In genomic region chr11:64802370-64803162, GRCh38 we compare ENCODE assay signal across 8 cellular contexts. TPM values are rescaled to one million over a fixed set of nuclear protein-coding genes. Genes with fewer than 3 reads are reported as not detected.
DNase-seq lines count a peak whose midpoint lies in the region; ATAC-seq, FAIRE-seq and TF ChIP-seq lines count a peak whose summit lies in the region.

No MANE protein-coding gene starts in this region.

- peaks cover 0 to 39% (median 22%) of the 10 kb centered on the region in 9 donors for H3K36me3 ChIP-seq in heart left ventricle

- 7 to 14% (median 10%) methylated on average over 21 to 56 of the region's 56 CpGs for WGBS in heart left ventricle, 4 donors

- H3K4me1 ChIP-seq in heart left ventricle: peaks cover 5 to 47% (median 24%) of the 10 kb centered on the region in 12 donors

- H3K27ac ChIP-seq in heart left ventricle: peak overlapping the region; percentile 49 to 95 (median 91)

- TF ChIP-seq CTCF in heart left ventricle (IDR thresholded peaks at IDR 0.05): no peak

- no peaks in the 10 kb centered on the region for H3K9me3 ChIP-seq in heart left ventricle
- no peaks in the 10 kb centered on the region for H3K9me3 ChIP-seq in iPS-18c (ENCODE audit: control insufficient read depth, insufficient read depth, low read length)

- ATAC-seq in heart left ventricle (peak in 1 of 4 donors; percentile 1), left ventricle myocardium superior (no peak)

- no peaks in the 10 kb centered on the region for H3K27me3 ChIP-seq in heart left ventricle

- in situ Hi-C loops in G401 (cut with HindIII; ENCODE audit: low sequenced_read_pairs): no loop called here

- TF ChIP-seq POLR2A in heart left ventricle (IDR thresholded peaks at IDR 0.05): no peak

- H3K4me3 ChIP-seq in heart left ventricle (peak overlapping the region; percentile 35 to 89 (median 71)), iPS-18c (ENCODE audit: insufficient read depth, low read depth, low read length) (peak overlapping the region; percentile 52)

- intact Hi-C loops in heart left ventricle (cut with DNase I): no loop called here
- intact Hi-C loops in left ventricle myocardium superior (cut with micrococcal nuclease): no loop called here

- DNase-seq in heart left ventricle: no peak
- DNase-seq in left ventricle myocardium superior: no peak
- peak; percentile 36 for DNase-seq in HTR-8/SVneo (ENCODE audit: insufficient read length, low spot score)
- DNase-seq in activated effector memory CD4-positive, alpha-beta T cell treated with anti-CD3 and anti-CD28 coated beads, Interleukin-2, amount 50 U/mL, for 16 hours: peak; percentile 79
- DNase-seq in stimulated activated CD4-positive, alpha-beta T cell treated with anti-CD3 and anti-CD28 coated beads, TNF-alpha, amount 100 ng/mL, for 4 hours (ENCODE audit: low read depth in 3 of 3): peak in 2 of 3 experiments; percentile 14 to 23
- DNase-seq in G401 (ENCODE audit: low spot score): no peak
- DNase-seq in NCI-H226: no peak

- peak; percentile 28 for FAIRE-seq in HTR-8/SVneo (lab: Jason Lieb, UNC)

RNA-seq across cellular contexts. Expression of gene MAP4K2, which starts 0.4 kb away (rescaled TPM):
- total RNA-seq in heart left ventricle: 10 to 100 TPM in 3 of 9 donors, 1 to 10 TPM in 6; 7.0 to 27.5 (median 8.6) TPM
- polyA plus RNA-seq in heart left ventricle: 1 to 10 TPM; 7.8 to 9.5 TPM
- 8.6 TPM for total RNA-seq in left ventricle myocardium superior
- 24.7 and 26.6 TPM in 2 replicates for total RNA-seq in G401 (2014; rRNA removed; shearing (Covaris generic))

RNA-seq across cellular contexts. Expression of gene MEN1, which starts 7.8 kb away (rescaled TPM):
- total RNA-seq in heart left ventricle (10 to 100 TPM in 4 of 9 donors, 1 to 10 TPM in 5; 6.6 to 15.0 (median 9.0) TPM), left ventricle myocardium superior (9.1 TPM)
- polyA plus RNA-seq in heart left ventricle: 10 to 100 TPM in 1 of 2 donors, 1 to 10 TPM in 1; 7.2 to 15.2 TPM
- total RNA-seq in G401 (2014; rRNA removed; shearing (Covaris generic)): 12.3 and 13.9 TPM in 2 replicates

RNA-seq across cellular contexts. Expression of gene SF1, which starts 24.2 kb away (rescaled TPM):
- total RNA-seq in heart left ventricle: 100 to 1,000 TPM; 103 to 349 (median 157) TPM
- polyA plus RNA-seq in heart left ventricle: 10 to 100 TPM; 59.2 to 65.5 TPM
- 191 TPM for total RNA-seq in left ventricle myocardium superior
- total RNA-seq in G401 (2014; rRNA removed; shearing (Covaris generic)): 114 and 170 TPM in 2 replicates

RNA-seq across cellular contexts. Expression of gene CDC42BPG, which starts 41.9 kb away (rescaled TPM):
- total RNA-seq in heart left ventricle: under 1 TPM in 8 of 9 donors, not detected in 1; 0.12 to 0.50 (median 0.26) TPM
- polyA plus RNA-seq in heart left ventricle: under 1 TPM; 0.12 to 0.15 TPM
- total RNA-seq in left ventricle myocardium superior: 0.40 TPM
- 1.6 and 2.3 TPM in 2 replicates for total RNA-seq in G401 (2014; rRNA removed; shearing (Covaris generic))

RNA-seq across cellular contexts. Expression of gene PYGM, which starts 42.8 kb away (rescaled TPM):
- 100 to 1,000 TPM in 4 of 9 donors, 10 to 100 TPM in 5; 51.6 to 167 (median 89.9) TPM for total RNA-seq in heart left ventricle
- polyA plus RNA-seq in heart left ventricle: 10 to 100 TPM; 10.3 to 71.8 TPM
- 175 TPM for total RNA-seq in left ventricle myocardium superior
- 8.6 and 11.6 TPM in 2 replicates for total RNA-seq in G401 (2014; rRNA removed; shearing (Covaris generic))

Comparison
In these comparisons a context has a peak if more than half of its experiments do, and no peak if none do; other contexts are left out.
1. DNase-seq: peak in HTR-8/SVneo (single experiment), activated effector memory CD4-positive, alpha-beta T cell treated with anti-CD3 and anti-CD28 coated beads, Interleukin-2, amount 50 U/mL, for 16 hours (single experiment) and stimulated activated CD4-positive, alpha-beta T cell treated with anti-CD3 and anti-CD28 coated beads, TNF-alpha, amount 100 ng/mL, for 4 hours (2 of 3); none in heart left ventricle (0 of 5), left ventricle myocardium superior (single experiment), G401 (single experiment) and NCI-H226 (single experiment).